In the genomic region with DNA sequence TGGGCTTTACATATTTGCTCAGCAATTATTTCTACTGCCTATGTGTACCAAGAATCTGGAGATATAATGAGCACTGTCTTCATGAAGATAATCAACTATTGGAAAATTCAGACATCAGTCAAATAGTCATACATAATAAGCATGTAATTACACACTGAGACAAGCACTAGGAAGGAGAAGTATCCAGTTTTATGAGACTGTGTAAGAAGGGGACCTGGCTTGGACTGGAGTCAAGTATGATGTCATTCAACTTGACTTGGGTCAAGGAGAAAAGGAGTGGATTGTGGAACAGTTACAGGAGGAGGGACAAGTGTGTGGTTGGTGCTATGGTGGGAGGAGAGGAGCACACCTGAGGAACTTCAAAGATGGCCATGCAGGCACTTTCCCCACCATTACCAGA, we compare ENCODE assay signal across 18 cellular contexts.
"Had no signal": no experiment of that assay in that cellular context is flagged by ENCODE, and none has a peak within 500 bp of the region (broad histone marks: within the 10 kb centered on the region; RNA-seq: fewer than 3 reads in every experiment).

No MANE protein-coding gene starts in this region.

- H3K27me3 Mint-ChIP-seq: type B pancreatic cell had no signal

- H3K27me3 ChIP-seq: dorsolateral prefrontal cortex, gastrocnemius medialis, heart left ventricle, sigmoid colon, spleen, suprapubic skin had no signal

- H3K36me3 Mint-ChIP-seq: type B pancreatic cell had no signal

- H3K9me3 Mint-ChIP-seq: endodermal cell had no signal

- H3K4me3 ChIP-seq: dorsolateral prefrontal cortex, gastrocnemius medialis, heart left ventricle, lung, sigmoid colon, spleen, suprapubic skin had no signal

- H3K27ac ChIP-seq: dorsolateral prefrontal cortex, gastrocnemius medialis, heart left ventricle, sigmoid colon, spleen, suprapubic skin had no signal

- H3K4me1 ChIP-seq: gastrocnemius medialis had no signal

- H3K27ac Mint-ChIP-seq: activated CD4-positive, alpha-beta T cell treated with anti-CD3 and anti-CD28 coated beads, Interleukin-2, amount 10 ng/mL, durations not matched to agents 24 days and 14 days; activated T-helper 1 cell treated with anti-CD3 and anti-CD28 coated beads, Interleukin-12 subunit alpha, Interleukin-12 subunit beta, Interleukin-2, Interleukin-4 antibody, amounts not matched to agents 30 ng/mL and 10 ng/mL and 1 ng/mL, durations not matched to agents 14 hours and 24 hours and 36 hours; endodermal cell; stimulated activated naive CD8-positive, alpha-beta T cell treated with anti-CD3 and anti-CD28 coated beads, Interleukin-15, Interleukin-2, amounts not matched to agents 100 ng/mL and 50 ng/mL, for 24 hours; type B pancreatic cell had no signal

- DNase-seq: activated CD4-positive, CD25-positive, alpha-beta regulatory T cell; activated CD8-positive, alpha-beta memory T cell treated with anti-CD3 and anti-CD28 coated beads for 24 hours; activated naive CD4-positive, alpha-beta T cell; dorsolateral prefrontal cortex; endodermal cell; gastrocnemius medialis; heart left ventricle; left cardiac atrium; midbrain; sigmoid colon; spleen had no signal

- H3K36me3 ChIP-seq: gastrocnemius medialis, heart left ventricle, sigmoid colon, spleen, suprapubic skin had no signal

- H3K4me3 Mint-ChIP-seq: activated CD4-positive, alpha-beta T cell treated with anti-CD3 and anti-CD28 coated beads, Interleukin-2, amount 10 ng/mL, durations not matched to agents 24 days and 14 days; activated T-helper 1 cell treated with anti-CD3 and anti-CD28 coated beads, Interleukin-12 subunit alpha, Interleukin-12 subunit beta, Interleukin-2, Interleukin-4 antibody, amounts not matched to agents 30 ng/mL and 10 ng/mL and 1 ng/mL, durations not matched to agents 14 hours and 24 hours and 36 hours; endodermal cell; neural crest cell; stimulated activated naive CD8-positive, alpha-beta T cell treated with anti-CD3 and anti-CD28 coated beads, Interleukin-15, Interleukin-2, amounts not matched to agents 100 ng/mL and 50 ng/mL, for 24 hours; type B pancreatic cell had no signal

- H3K9me3 ChIP-seq: gastrocnemius medialis, heart left ventricle, sigmoid colon, suprapubic skin had no signal

- ATAC-seq: gastrocnemius medialis, heart left ventricle, left cardiac atrium had no signal
